20 cellular contexts compared by ENCODE assay signal in the genomic region with DNA sequence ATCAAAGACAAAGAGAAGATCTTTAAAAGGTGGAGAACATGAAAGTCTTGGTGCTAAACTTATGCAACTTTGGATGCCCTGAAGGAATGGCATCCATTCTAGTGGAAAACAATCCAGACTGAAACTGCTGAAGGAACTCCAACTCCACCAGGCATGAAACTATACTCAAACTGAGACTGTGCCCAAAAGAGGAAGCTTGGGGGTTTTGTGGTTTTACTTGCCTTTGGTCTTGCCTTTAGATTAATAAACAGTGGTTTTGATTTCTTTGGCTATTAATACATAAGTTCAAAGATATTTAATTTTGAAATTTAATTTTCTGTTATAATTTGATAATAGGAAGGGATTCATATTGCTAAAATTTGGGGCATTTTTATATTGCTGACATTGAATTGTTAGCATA. TPM values are rescaled to one million over a fixed set of nuclear protein-coding genes. Genes with fewer than 3 reads are reported as not detected.
DNase-seq lines count a peak whose midpoint lies in the region; ATAC-seq, FAIRE-seq and TF ChIP-seq lines count a peak whose summit lies in the region.
"Had no signal": no experiment of that assay in that cellular context is flagged by ENCODE, and none has a peak within 500 bp of the region (broad histone marks: within the 10 kb centered on the region; RNA-seq: fewer than 3 reads in every experiment).

No MANE protein-coding gene starts in this region.

- H3K4me3 ChIP-seq in K562 (no peak overlapping the region), heart left ventricle (no peak overlapping the region), adrenal gland (no peak overlapping the region), GM23248 (no peak overlapping the region)
- H3K4me3 ChIP-seq: Peyer's patch, right lobe of liver, transverse colon had no signal

- H3K9me1 ChIP-seq in K562 (ENCODE audit: control insufficient read depth, insufficient read depth, low read length): no peaks in the 10 kb centered on the region

- H3K36me3 ChIP-seq in K562 (ENCODE audit: control insufficient read depth, insufficient read depth, low read length): no peaks in the 10 kb centered on the region
- no peaks in the 10 kb centered on the region for H3K36me3 ChIP-seq in heart left ventricle
- H3K36me3 ChIP-seq in adrenal gland (replicated peaks in 1 of 2): no peaks in the 10 kb centered on the region
- no peaks in the 10 kb centered on the region for H3K36me3 ChIP-seq in GM23248 (ENCODE audit: low read depth)
- H3K36me3 ChIP-seq: Peyer's patch, right lobe of liver, transverse colon had no signal

- H3K27ac ChIP-seq in K562 (ENCODE audit: extremely low read depth, low read depth, low read length) (no peak overlapping the region), heart left ventricle (no peak overlapping the region), adrenal gland (no peak overlapping the region), GM23248 (no peak overlapping the region)
- H3K27ac ChIP-seq: Peyer's patch, right lobe of liver, transverse colon had no signal

- ATAC-seq in HG03442 (IDR thresholded peaks at IDR 0.05; ENCODE audit: unreplicated experiment): peak; percentile 57
- ATAC-seq in K562: peak; percentile 27; the same call in 1 of the 3 replicates
- ATAC-seq in heart left ventricle: no peak
- ATAC-seq: HepG2; right lobe of liver; stimulated activated naive CD8-positive, alpha-beta T cell treated with anti-CD3 and anti-CD28 coated beads, Interleukin-15, Interleukin-2, amounts not matched to agents 100 U/mL and 50 U/mL, for 24 hours had no signal

- H3K27me3 ChIP-seq in K562 (ENCODE audit: control insufficient read depth in 2 of 2, insufficient read depth in 2 of 2, low read length in 2 of 2) (no peaks in the 10 kb centered on the region), heart left ventricle (peaks cover 0 to 19% (median 0%) of the 10 kb centered on the region in 9 donors), adrenal gland (peaks cover 12% of the 10 kb centered on the region), GM23248 (replicated peaks; ENCODE audit: insufficient read depth) (0 out of 2 replicates have a peak, but pooled peaks cover 4% of the 10 kb centered on the region)
- H3K27me3 ChIP-seq: Peyer's patch, right lobe of liver had no signal

- H3K9me3 Mint-ChIP-seq in T-helper 2 cell treated with Interferon-gamma antibody and Interleukin-4, amounts not matched to agents 5 μg/mL and 100 μg/mL, for 36 hours: no peaks in the 10 kb centered on the region

- no peaks in the 10 kb centered on the region for H4K20me1 ChIP-seq in K562 (replicated peaks; ENCODE audit: control insufficient read depth, insufficient read depth, low read length)
- H4K20me1 ChIP-seq in GM23248 (ENCODE audit: insufficient read depth): no peaks in the 10 kb centered on the region

- no peak overlapping the region for H3K27ac Mint-ChIP-seq in T-helper 2 cell treated with Interferon-gamma antibody and Interleukin-4, amounts not matched to agents 5 μg/mL and 100 μg/mL, for 36 hours
- H3K27ac Mint-ChIP-seq: CD14-positive monocyte had no signal

- FAIRE-seq in GM12891 (lab: Jason Lieb, UNC): no peak
- FAIRE-seq in K562 (lab: Jason Lieb, UNC): no peak
- FAIRE-seq: astrocyte, HepG2 had no signal

- in situ Hi-C loops in K562 (cut with MboI) (no loop called here), GM23248 (cut with MboI) (no loop called here)

- H3K9ac ChIP-seq in K562 (ENCODE audit: insufficient read depth in 1 of 2, low read depth in 2 of 2, low read length in 2 of 2) (no peak overlapping the region), GM23248 (no peak overlapping the region)

- H3F3A ChIP-seq in GM23248 (ENCODE audit: insufficient read depth): no peaks in the 10 kb centered on the region

- H3K4me1 Mint-ChIP-seq in T-helper 2 cell treated with Interferon-gamma antibody and Interleukin-4, amounts not matched to agents 5 μg/mL and 100 μg/mL, for 36 hours (ENCODE audit: low read depth): no peaks in the 10 kb centered on the region

- no peaks in the 10 kb centered on the region for H3K27me3 Mint-ChIP-seq in T-helper 2 cell treated with Interferon-gamma antibody and Interleukin-4, amounts not matched to agents 5 μg/mL and 100 μg/mL, for 36 hours (ENCODE audit: low read depth)

- no peak for TF ChIP-seq RAD21 in K562 (CRISPR knock-in tag; conservative IDR thresholded peaks at IDR 0.05 in 1 of 2, IDR thresholded peaks at IDR 0.05 in 1 of 2)

- POLR2A ChIA-PET in K562 (lab: Yijun Ruan, JAX): interaction anchor here (1.5 kb wide), 1 partner anchor 10 kb away, joined by 4 read pairs; no protein-coding TSS in a partner anchor

- no peaks in the 10 kb centered on the region for H3K4me1 ChIP-seq in K562 (replicated peaks in 1 of 2; ENCODE audit: control insufficient read depth in 2 of 2, insufficient read depth in 2 of 2, low read length in 2 of 2)
- no peaks in the 10 kb centered on the region for H3K4me1 ChIP-seq in heart left ventricle
- H3K4me1 ChIP-seq in adrenal gland (replicated peaks in 1 of 2): no peaks in the 10 kb centered on the region
- no peaks in the 10 kb centered on the region for H3K4me1 ChIP-seq in GM23248 (ENCODE audit: insufficient read depth)
- H3K4me1 ChIP-seq: Peyer's patch, transverse colon had no signal

- H3K9me2 ChIP-seq in GM23248 (ENCODE audit: insufficient read depth): no peaks in the 10 kb centered on the region

- H3K79me2 ChIP-seq in K562 (ENCODE audit: control insufficient read depth, insufficient read depth, low read length) (no peaks in the 10 kb centered on the region), GM23248 (ENCODE audit: insufficient read depth) (no peaks in the 10 kb centered on the region)

- TF ChIP-seq POLR2A in GM12891 (IDR thresholded peaks at IDR 0.05; ENCODE audit: low read depth, low read length) (no peak), K562 (conservative IDR thresholded peaks at IDR 0.05) (no peak), heart left ventricle (IDR thresholded peaks at IDR 0.05) (no peak), adrenal gland (IDR thresholded peaks at IDR 0.05) (no peak)

- DNase-seq in GM12891 (ENCODE audit: insufficient read length, low spot score) (no peak), NOMO-1 treated with dmso at 0.1 percent for 144 hours (lab: John Stamatoyannopoulos, UW; ENCODE audit: unreplicated experiment) (peak; percentile 2), K562 (ENCODE audit: extremely low read depth in 1 of 4, low spot score in 3 of 4) (no peak), heart left ventricle (no peak), adrenal gland (no peak), GM23248 (no peak)
- no peak for DNase-seq in T-helper 2 cell treated with Interferon-gamma antibody and Interleukin-4, amounts not matched to agents 5 μg/mL and 100 μg/mL, for 36 hours (ENCODE audit: low spot score)
- DNase-seq: activated CD4-positive, alpha-beta T cell treated with anti-CD3 and anti-CD28 coated beads, Interleukin-2, amount 50 U/mL, for 48 hours; activated naive CD4-positive, alpha-beta T cell; head of caudate nucleus; NCI-H1092 treated with DMSO at 0.1 percent for 48 hours; Peyer's patch; right lobe of liver; stimulated activated naive CD8-positive, alpha-beta T cell treated with anti-CD3 and anti-CD28 coated beads, Interleukin-15, Interleukin-2, amounts not matched to agents 100 U/mL and 50 U/mL, for 24 hours; transverse colon had no signal

- no TSS peak for BruUV-seq in K562 (replicated peaks; lab: Mats Ljungman, UMichigan)

- H3K4me3 Mint-ChIP-seq in T-helper 2 cell treated with Interferon-gamma antibody and Interleukin-4, amounts not matched to agents 5 μg/mL and 100 μg/mL, for 36 hours: no peak overlapping the region
- H3K4me3 Mint-ChIP-seq: CD14-positive monocyte had no signal

- TF ChIP-seq EP300 in K562 (IDR thresholded peaks at IDR 0.05; ENCODE audit: low read length): no peak

- H3K4me2 ChIP-seq in K562 (ENCODE audit: insufficient read depth, low read length) (no peak overlapping the region), GM23248 (ENCODE audit: unreplicated experiment) (no peak overlapping the region)

- CTCF ChIA-PET in K562 (lab: Yijun Ruan, JAX; ENCODE audit: low intra/inter-chr PET ratio): interaction anchor here (0.6 kb wide), 1 partner anchor 12 kb away, joined by 3 read pairs; no protein-coding TSS in a partner anchor

- no peaks in the 10 kb centered on the region for H3K9me3 ChIP-seq in K562 (replicated peaks; ENCODE audit: control insufficient read depth, insufficient read depth, low read depth, low read length)
- peaks cover 0 to 7% (median 0%) of the 10 kb centered on the region in 12 donors for H3K9me3 ChIP-seq in heart left ventricle
- no peaks in the 10 kb centered on the region for H3K9me3 ChIP-seq in adrenal gland (replicated peaks in 1 of 3)
- H3K9me3 ChIP-seq in GM23248 (ENCODE audit: low read depth): no peaks in the 10 kb centered on the region
- H3K9me3 ChIP-seq: Peyer's patch, right lobe of liver, transverse colon had no signal

- H2AFZ ChIP-seq in K562 (ENCODE audit: low read depth, low read length) (no peak overlapping the region), GM23248 (no peak overlapping the region)

- H3K36me3 Mint-ChIP-seq in T-helper 2 cell treated with Interferon-gamma antibody and Interleukin-4, amounts not matched to agents 5 μg/mL and 100 μg/mL, for 36 hours (ENCODE audit: low read depth): no peaks in the 10 kb centered on the region
- H3K36me3 Mint-ChIP-seq: CD14-positive monocyte had no signal

- intact Hi-C loops in K562 (cut with micrococcal nuclease) (no loop called here), heart left ventricle (cut with DNase I) (no loop called here), adrenal gland (cut with DNase I) (no loop called here)

- TF ChIP-seq CTCF in K562 (IDR thresholded peaks at IDR 0.05 in 2 of 3, conservative IDR thresholded peaks at IDR 0.05 in 1 of 3; ENCODE audit: insufficient read depth in 2 of 3, low read depth in 1 of 3, low read length in 3 of 3) (no peak), heart left ventricle (IDR thresholded peaks at IDR 0.05) (no peak), adrenal gland (IDR thresholded peaks at IDR 0.05) (no peak)

RNA-seq across cellular contexts. Expression of a gene that starts 17.4 kb away (rescaled TPM):
- not detected for polyA plus RNA-seq in GM12891 (2012; ENCODE audit: low read depth, missing spikeins)
- total RNA-seq in K562 (2011; cell fraction: chromatin; rRNA removed; ENCODE audit: low replicate concordance): 24.4 and 39.4 TPM in 2 replicates
- total RNA-seq in K562 (2011; cell fraction: nucleolus; rRNA removed): 18.3 and 27.1 TPM in 2 replicates
- total RNA-seq in K562 (2011; cell fraction: nucleoplasm; rRNA removed): 29.8 and 32.1 TPM in 2 replicates
- 5.9 and 7.4 TPM in 2 replicates for total RNA-seq in K562 (2014; rRNA removed)
- 7.1 and 8.1 TPM in 2 replicates for total RNA-seq in K562 (2014; rRNA removed; fragmentation: Illumina TruSeq; extraction: Trizol)
- 3.5 and 3.9 TPM in 2 replicates for total RNA-seq in K562 (2015; rRNA removed; fragmentation: Illumina TruSeq; extraction: Trizol)
- total RNA-seq in K562 (2021): 8.8 and 9.4 TPM in 2 replicates
- 8.9 and 11.3 TPM in 2 replicates for polyA plus RNA-seq in K562 (2011; rRNA removed)
- 4.9 and 8.9 TPM in 2 replicates for polyA plus RNA-seq in K562 (2011; cell fraction: cytosol; rRNA removed)
- 18.4 and 35.5 TPM in 2 replicates for polyA plus RNA-seq in K562 (2011; cell fraction: nucleus; rRNA removed)
- 3.2 and 5.9 TPM in 2 replicates for polyA plus RNA-seq in K562 (2012)
- polyA plus RNA-seq in K562 (2014; fragmentation: Illumina TruSeq; extraction: Trizol): 8.0 and 8.4 TPM in 2 replicates
- 1 to 10 TPM; 2.6 to 3.8 TPM for polyA plus RNA-seq in K562 (2014; fragmentation: Nextera tagmentation; extraction: Ambion mirVana)
- polyA plus RNA-seq in K562 (2014; rRNA removed): 9.5 and 10.5 TPM in 2 replicates
- 6.9 and 7.9 TPM in 2 replicates for polyA minus RNA-seq in K562 (2011; rRNA and poly(A)+ RNA removed)
- 3.4 and 5.9 TPM in 2 replicates for polyA minus RNA-seq in K562 (2011; cell fraction: cytosol; rRNA and poly(A)+ RNA removed)
- 6.9 and 9.4 TPM in 2 replicates for polyA minus RNA-seq in K562 (2011; cell fraction: nucleus; rRNA and poly(A)+ RNA removed)
- total RNA-seq in heart left ventricle: under 1 TPM in 4 of 9 donors, not detected in 5; 0.14 to 0.55 (median 0.29) TPM
- polyA plus RNA-seq in heart left ventricle: under 1 TPM in 1 of 2 donors, not detected in 1; 0.08 TPM
- 1 to 10 TPM in 1 of 8 donors, under 1 TPM in 6, not detected in 1; 0.13 to 5.1 (median 0.35) TPM for total RNA-seq in adrenal gland
- polyA plus RNA-seq in adrenal gland: under 1 TPM; 0.17 to 0.44 (median 0.32) TPM
- not detected in 2 replicates for total RNA-seq in GM23248 (2014; rRNA removed; shearing (Covaris generic))
- polyA plus RNA-seq in GM23248 (2016; fragmentation: Nextera tagmentation; extraction: Ambion mirVana): not detected in 2 replicates
- total RNA-seq: A673, astrocyte had no signal
- polyA plus RNA-seq: CD14-positive monocyte had no signal

Comparison
In these comparisons a context has a peak if more than half of its experiments do, and no peak if none do; other contexts are left out.
1. ATAC-seq: peak in HG03442 (single experiment) and K562 (single experiment); none in heart left ventricle (0 of 4).